14 cellular contexts compared by ENCODE assay signal in the genomic region with DNA sequence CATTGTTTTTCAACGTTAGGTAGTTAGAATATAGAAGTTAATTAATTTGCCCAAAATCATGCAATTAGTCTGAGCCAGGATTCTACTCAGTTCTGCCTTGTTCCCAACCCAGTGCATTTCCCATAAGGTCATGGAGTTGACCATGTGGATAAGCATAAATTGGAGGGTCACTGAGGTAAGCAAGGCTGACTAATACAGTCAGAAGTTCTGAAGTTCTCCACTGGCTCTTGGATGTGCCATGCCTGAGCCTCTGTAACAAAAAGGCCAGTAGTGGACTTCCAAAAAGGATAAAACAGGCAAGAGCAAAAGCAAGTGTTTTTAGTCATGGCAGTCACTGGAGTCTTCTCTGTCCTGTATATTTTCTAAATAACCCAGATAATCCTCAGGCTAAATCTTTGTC.
DNase-seq lines count a peak whose midpoint lies in the region; ATAC-seq, FAIRE-seq and TF ChIP-seq lines count a peak whose summit lies in the region.
"Had no signal": no experiment of that assay in that cellular context is flagged by ENCODE, and none has a peak within 500 bp of the region (broad histone marks: within the 10 kb centered on the region; RNA-seq: fewer than 3 reads in every experiment).

No MANE protein-coding gene starts in this region.

- TF ChIP-seq EP300 in A549 (IDR thresholded peaks at IDR 0.05), result no peak

- H3K4me2 ChIP-seq in A549, result peak overlapping the region; percentile 84

- CTCF ChIA-PET in A549 (lab: Yijun Ruan, JAX), result interaction anchor here (2.4 to 10.8 kb wide), 2 partner anchors 18 to 125 kb away, joined by 23 to 87 read pairs; a partner anchor contains a TSS

- H3K27me3 ChIP-seq in prostate gland (replicated peaks; ENCODE audit: insufficient read depth), result no peaks in the 10 kb centered on the region

- no peak for TF ChIP-seq POLR2A in A549 (IDR thresholded peaks at IDR 0.05; ENCODE audit: low read length)
- TF ChIP-seq POLR2A in prostate gland (IDR thresholded peaks at IDR 0.05), result no peak

- peaks cover 86% of the 10 kb centered on the region for H3K4me1 ChIP-seq in A549
- H3K4me1 ChIP-seq in mesodermal cell (ENCODE audit: control insufficient read depth, insufficient read depth, low read length, poor library complexity, severe bottlenecking), result peaks cover 36% of the 10 kb centered on the region
- peaks cover 14% of the 10 kb centered on the region for H3K4me1 ChIP-seq in prostate gland (replicated peaks)

- DNase-seq in A549 (ENCODE audit: low read depth in 1 of 2, low spot score in 1 of 2) (no peak), M059J (ENCODE audit: low read depth) (peak; percentile 54), epithelial cell of esophagus (ENCODE audit: low read depth) (no peak), prostate gland (ENCODE audit: low spot score) (no peak), dermis blood vessel endothelial cell (no peak), NCI-H446 treated with DMSO at 0.1 percent for 48 hours (lab: John Stamatoyannopoulos, UW) (no peak)
- DNase-seq: activated CD4-positive, CD25-positive, alpha-beta regulatory T cell; erythroblast; NCI-H1694; stimulated activated CD4-positive, alpha-beta T cell treated with anti-CD3 and anti-CD28 coated beads, Interleukin-4, amount 100 ng/mL, for 1 hour; T-helper 17 cell had no signal

- TF ChIP-seq CTCF in A549 (IDR thresholded peaks at IDR 0.05) (no peak), epithelial cell of esophagus (IDR thresholded peaks at IDR 0.05; ENCODE audit: insufficient read depth, low read depth, low read length, missing control alignments) (no peak), prostate gland (IDR thresholded peaks at IDR 0.05) (no peak)

- H3K4me3 ChIP-seq in A549, result 0 out of 3 replicates have a peak overlapping the region, but pooled peaks have one; percentile 4
- H3K4me3 ChIP-seq in epithelial cell of esophagus (ENCODE audit: low read length), result peak overlapping the region; percentile 61
- no peak overlapping the region for H3K4me3 ChIP-seq in mesodermal cell (ENCODE audit: extremely low read depth, insufficient read depth, low read length, poor library complexity, severe bottlenecking)
- H3K4me3 ChIP-seq in prostate gland, result no peak overlapping the region

- FAIRE-seq in A549 (lab: Jason Lieb, UNC), result no peak
- FAIRE-seq: colon had no signal

- H3K36me3 ChIP-seq in mesodermal cell (ENCODE audit: control insufficient read depth, insufficient read depth, low read length) (no peaks in the 10 kb centered on the region), prostate gland (no peaks in the 10 kb centered on the region)

- H3K9me3 ChIP-seq in A549 (no peaks in the 10 kb centered on the region), mesodermal cell (ENCODE audit: control insufficient read depth, low read length) (peaks cover 10% of the 10 kb centered on the region), prostate gland (no peaks in the 10 kb centered on the region)

- intact Hi-C loops in prostate gland (cut with DNase I), result loop anchor here (5.0 to 10.0 kb wide), 2 partner anchors 70 to 128 kb away; no protein-coding TSS in a partner anchor

- TF ChIP-seq RAD21 in A549 (conservative IDR thresholded peaks at IDR 0.05 in 1 of 2, IDR thresholded peaks at IDR 0.05 in 1 of 2), result no peak

- ATAC-seq in A549 (no peak), HG03108 (IDR thresholded peaks at IDR 0.05; ENCODE audit: unreplicated experiment) (no peak)
- ATAC-seq: T-helper 17 cell had no signal

- POLR2A ChIA-PET in A549 (lab: Yijun Ruan, JAX), result interaction anchor here (1.7 kb wide), 1 partner anchor 125 kb away, joined by 15 read pairs; a partner anchor contains a TSS

- 80% methylated on average over 1 of the region's 1 CpG for WGBS in A549 (ENCODE audit: missing lambda C conversion rate)
- 100% methylated on average over 1 of the region's 1 CpG; no CpG with 5 or more reads in 1 of the 2 experiments for WGBS in mesodermal cell (ENCODE audit: insufficient coverage in 2 of 2), 2 experiments
- 70% methylated on average over 1 of the region's 1 CpG for whole genome bisulfite sequencing in prostate gland

- H3K27ac ChIP-seq in A549 (peak overlapping the region; percentile 76 to 90), mesodermal cell (ENCODE audit: low read depth, low read length, severe bottlenecking) (peak overlapping the region; percentile 95), prostate gland (no peak overlapping the region)

TF ChIP-seq in A549, 52 proteins besides CTCF, POLR2A, EP300 and RAD21:
- TF ChIP-seq, protein P1, sequence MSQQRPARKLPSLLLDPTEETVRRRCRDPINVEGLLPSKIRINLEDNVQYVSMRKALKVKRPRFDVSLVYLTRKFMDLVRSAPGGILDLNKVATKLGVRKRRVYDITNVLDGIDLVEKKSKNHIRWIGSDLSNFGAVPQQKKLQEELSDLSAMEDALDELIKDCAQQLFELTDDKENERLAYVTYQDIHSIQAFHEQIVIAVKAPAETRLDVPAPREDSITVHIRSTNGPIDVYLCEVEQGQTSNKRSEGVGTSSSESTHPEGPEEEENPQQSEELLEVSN (IDR thresholded peaks at IDR 0.05; ENCODE audit: borderline replicate concordance, low read depth), result no peak
- no peak for TF ChIP-seq SREBF2 (IDR thresholded peaks at IDR 0.05)
- TF ChIP-seq JUNB (IDR thresholded peaks at IDR 0.05), result no peak
- no peak for TF ChIP-seq RCOR1 (IDR thresholded peaks at IDR 0.05; ENCODE audit: low read depth, low read length)
- TF ChIP-seq, protein P2, sequence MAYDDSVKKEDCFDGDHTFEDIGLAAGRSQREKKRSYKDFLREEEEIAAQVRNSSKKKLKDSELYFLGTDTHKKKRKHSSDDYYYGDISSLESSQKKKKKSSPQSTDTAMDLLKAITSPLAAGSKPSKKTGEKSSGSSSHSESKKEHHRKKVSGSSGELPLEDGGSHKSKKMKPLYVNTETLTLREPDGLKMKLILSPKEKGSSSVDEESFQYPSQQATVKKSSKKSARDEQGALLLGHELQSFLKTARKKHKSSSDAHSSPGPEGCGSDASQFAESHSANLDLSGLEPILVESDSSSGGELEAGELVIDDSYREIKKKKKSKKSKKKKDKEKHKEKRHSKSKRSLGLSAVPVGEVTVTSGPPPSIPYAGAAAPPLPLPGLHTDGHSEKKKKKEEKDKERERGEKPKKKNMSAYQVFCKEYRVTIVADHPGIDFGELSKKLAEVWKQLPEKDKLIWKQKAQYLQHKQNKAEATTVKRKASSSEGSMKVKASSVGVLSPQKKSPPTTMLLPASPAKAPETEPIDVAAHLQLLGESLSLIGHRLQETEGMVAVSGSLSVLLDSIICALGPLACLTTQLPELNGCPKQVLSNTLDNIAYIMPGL (CRISPR knock-in tag; IDR thresholded peaks at IDR 0.05; ENCODE audit: borderline replicate concordance), result no peak
- TF ChIP-seq HOXB5 (CRISPR knock-in tag; IDR thresholded peaks at IDR 0.05), result no peak
- TF ChIP-seq, protein P3, sequence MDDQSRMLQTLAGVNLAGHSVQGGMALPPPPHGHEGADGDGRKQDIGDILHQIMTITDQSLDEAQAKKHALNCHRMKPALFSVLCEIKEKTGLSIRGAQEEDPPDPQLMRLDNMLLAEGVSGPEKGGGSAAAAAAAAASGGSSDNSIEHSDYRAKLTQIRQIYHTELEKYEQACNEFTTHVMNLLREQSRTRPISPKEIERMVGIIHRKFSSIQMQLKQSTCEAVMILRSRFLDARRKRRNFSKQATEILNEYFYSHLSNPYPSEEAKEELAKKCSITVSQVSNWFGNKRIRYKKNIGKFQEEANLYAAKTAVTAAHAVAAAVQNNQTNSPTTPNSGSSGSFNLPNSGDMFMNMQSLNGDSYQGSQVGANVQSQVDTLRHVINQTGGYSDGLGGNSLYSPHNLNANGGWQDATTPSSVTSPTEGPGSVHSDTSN (IDR thresholded peaks at IDR 0.05), result no peak
- TF ChIP-seq GATA3 (IDR thresholded peaks at IDR 0.05; ENCODE audit: borderline replicate concordance), result no peak
- TF ChIP-seq EHF (CRISPR knock-in tag; IDR thresholded peaks at IDR 0.05), result no peak
- no peak for TF ChIP-seq TFCP2L1 (CRISPR knock-in tag; IDR thresholded peaks at IDR 0.05)
- TF ChIP-seq, protein P4, sequence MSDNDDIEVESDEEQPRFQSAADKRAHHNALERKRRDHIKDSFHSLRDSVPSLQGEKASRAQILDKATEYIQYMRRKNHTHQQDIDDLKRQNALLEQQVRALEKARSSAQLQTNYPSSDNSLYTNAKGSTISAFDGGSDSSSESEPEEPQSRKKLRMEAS (IDR thresholded peaks at IDR 0.05), result no peak
- no peak for TF ChIP-seq HOXB13 (CRISPR knock-in tag; IDR thresholded peaks at IDR 0.05; ENCODE audit: low read depth)
- TF ChIP-seq NFE2L2 (conservative IDR thresholded peaks at IDR 0.05; ENCODE audit: low read length), result no peak
- TF ChIP-seq FOXS1 (CRISPR knock-in tag; IDR thresholded peaks at IDR 0.05), result no peak
- TF ChIP-seq CEBPB (IDR thresholded peaks at IDR 0.05), result no peak
- TF ChIP-seq, protein P5, sequence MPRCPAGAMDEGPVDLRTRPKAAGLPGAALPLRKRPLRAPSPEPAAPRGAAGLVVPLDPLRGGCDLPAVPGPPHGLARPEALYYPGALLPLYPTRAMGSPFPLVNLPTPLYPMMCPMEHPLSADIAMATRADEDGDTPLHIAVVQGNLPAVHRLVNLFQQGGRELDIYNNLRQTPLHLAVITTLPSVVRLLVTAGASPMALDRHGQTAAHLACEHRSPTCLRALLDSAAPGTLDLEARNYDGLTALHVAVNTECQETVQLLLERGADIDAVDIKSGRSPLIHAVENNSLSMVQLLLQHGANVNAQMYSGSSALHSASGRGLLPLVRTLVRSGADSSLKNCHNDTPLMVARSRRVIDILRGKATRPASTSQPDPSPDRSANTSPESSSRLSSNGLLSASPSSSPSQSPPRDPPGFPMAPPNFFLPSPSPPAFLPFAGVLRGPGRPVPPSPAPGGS (IDR thresholded peaks at IDR 0.05), result no peak
- no peak for TF ChIP-seq ZFP36 (IDR thresholded peaks at IDR 0.05; ENCODE audit: borderline replicate concordance, partially characterized antibody)
- no peak for TF ChIP-seq RNF2 (IDR thresholded peaks at IDR 0.05; ENCODE audit: borderline replicate concordance, low read depth)
- TF ChIP-seq RARB (CRISPR knock-in tag; IDR thresholded peaks at IDR 0.05), result no peak
TF ChIP-seq in A549: peak in this region for 0.

Comparison
In these comparisons a context has a peak if more than half of its experiments do, and no peak if none do; other contexts are left out.
1. H3K27ac ChIP-seq: peak in A549 (2 of 2) and mesodermal cell (single experiment); none in prostate gland (0 of 2).
2. H3K4me3 ChIP-seq: peak in A549 (single experiment) and epithelial cell of esophagus (single experiment); none in mesodermal cell (single experiment) and prostate gland (0 of 2).